ENCODE assay signal across 11 cellular contexts in genomic region chr12:42360747-42361403, GRCh38. TPM values are rescaled to one million over a fixed set of nuclear protein-coding genes. Genes with fewer than 3 reads are reported as not detected.
DNase-seq lines count a peak whose midpoint lies in the region; ATAC-seq and TF ChIP-seq lines count a peak whose summit lies in the region.
"Had no signal": no experiment of that assay in that cellular context is flagged by ENCODE, and none has a peak within 500 bp of the region (broad histone marks: within the 10 kb centered on the region; RNA-seq: fewer than 3 reads in every experiment).

No MANE protein-coding gene starts in this region.

- DNase-seq in GM12865 (ENCODE audit: low read depth) = peak; percentile 44
- DNase-seq in activated CD4-positive, alpha-beta memory T cell treated with anti-CD3 and anti-CD28 coated beads, Interleukin-2, amount 10 ng/mL, durations not matched to agents 7 days and 5 days = no peak
- no peak for DNase-seq in T1000 (lab: John Stamatoyannopoulos, UW)
- no peak for DNase-seq in SK-N-DZ (ENCODE audit: low spot score)
- DNase-seq in NCI-H524 treated with DMSO at 0.1 percent for 48 hours (lab: John Stamatoyannopoulos, UW) = no peak
- DNase-seq: Calu3, right lobe of liver had no signal

- POLR2A ChIA-PET in activated CD4-positive, alpha-beta memory T cell treated with anti-CD3 and anti-CD28 coated beads, Interleukin-2, amount 10 ng/mL, durations not matched to agents 7 days and 5 days (lab: Charles Lee) = interaction anchor here (1.1 kb wide), 1 partner anchor 216 kb away, joined by 4 read pairs; the partner anchor contains the start of gene GXYLT1

- no peaks in the 10 kb centered on the region for H3K9me3 Mint-ChIP-seq in activated CD4-positive, alpha-beta memory T cell treated with anti-CD3 and anti-CD28 coated beads, Interleukin-2, amount 10 ng/mL, durations not matched to agents 7 days and 5 days

- peak; percentile 90 for ATAC-seq in GM19452 (IDR thresholded peaks at IDR 0.05; ENCODE audit: unreplicated experiment)
- ATAC-seq in HG03066 (IDR thresholded peaks at IDR 0.05; ENCODE audit: low read depth, unreplicated experiment) = peak; percentile 89
- ATAC-seq in HG02759 (IDR thresholded peaks at IDR 0.05; ENCODE audit: unreplicated experiment) = no peak
- ATAC-seq: HCT116, right lobe of liver had no signal

- CTCF ChIA-PET in activated CD4-positive, alpha-beta memory T cell treated with anti-CD3 and anti-CD28 coated beads, Interleukin-2, amount 10 ng/mL, durations not matched to agents 7 days and 5 days (lab: Charles Lee) = interaction anchor here (0.6 to 2.8 kb wide), 2 partner anchors 11 to 636 kb away, joined by 3 to 19 read pairs; no protein-coding TSS in a partner anchor

- H3K4me3 Mint-ChIP-seq in activated CD4-positive, alpha-beta memory T cell treated with anti-CD3 and anti-CD28 coated beads, Interleukin-2, amount 10 ng/mL, durations not matched to agents 7 days and 5 days = no peak overlapping the region

- TF ChIP-seq CTCF in GM12865 (IDR thresholded peaks at IDR 0.05; ENCODE audit: insufficient read depth, low read depth, low read length, missing control alignments) = no peak

- H3K27ac Mint-ChIP-seq in activated CD4-positive, alpha-beta memory T cell treated with anti-CD3 and anti-CD28 coated beads, Interleukin-2, amount 10 ng/mL, durations not matched to agents 7 days and 5 days = peak overlapping the region; percentile 47

- peaks cover 41% of the 10 kb centered on the region for H3K36me3 Mint-ChIP-seq in activated CD4-positive, alpha-beta memory T cell treated with anti-CD3 and anti-CD28 coated beads, Interleukin-2, amount 10 ng/mL, durations not matched to agents 7 days and 5 days (ENCODE audit: low read depth)

- no peaks in the 10 kb centered on the region for H3K27me3 Mint-ChIP-seq in activated CD4-positive, alpha-beta memory T cell treated with anti-CD3 and anti-CD28 coated beads, Interleukin-2, amount 10 ng/mL, durations not matched to agents 7 days and 5 days

- no peak overlapping the region for H3K4me3 ChIP-seq in GM12865 (ENCODE audit: low read depth, low read length)
- H3K4me3 ChIP-seq: right lobe of liver had no signal

- peaks cover 26% of the 10 kb centered on the region for H3K4me1 Mint-ChIP-seq in activated CD4-positive, alpha-beta memory T cell treated with anti-CD3 and anti-CD28 coated beads, Interleukin-2, amount 10 ng/mL, durations not matched to agents 7 days and 5 days

RNA-seq across cellular contexts. Expression of gene PPHLN1, which starts 34.9 kb away (rescaled TPM):
- 10 to 100 TPM; 74.1 to 81.9 TPM for total RNA-seq in activated CD4-positive, alpha-beta memory T cell treated with anti-CD3 and anti-CD28 coated beads, Interleukin-2, amount 10 ng/mL, durations not matched to agents 7 days and 5 days
- polyA plus RNA-seq in SK-N-DZ (2014; cell fraction: cytosol; rRNA removed) = 103 and 113 TPM in 2 replicates
- 106 and 134 TPM in 2 replicates for polyA plus RNA-seq in SK-N-DZ (2014; cell fraction: nucleus; rRNA removed)

RNA-seq across cellular contexts. Expression of gene ZCRB1, which starts 35.0 kb away (rescaled TPM):
- total RNA-seq in activated CD4-positive, alpha-beta memory T cell treated with anti-CD3 and anti-CD28 coated beads, Interleukin-2, amount 10 ng/mL, durations not matched to agents 7 days and 5 days = 10 to 100 TPM; 53.3 to 54.9 TPM
- polyA plus RNA-seq in SK-N-DZ (2014; cell fraction: cytosol; rRNA removed) = 53.5 and 60.0 TPM in 2 replicates
- 34.4 and 38.8 TPM in 2 replicates for polyA plus RNA-seq in SK-N-DZ (2014; cell fraction: nucleus; rRNA removed)
